In the genomic region with DNA sequence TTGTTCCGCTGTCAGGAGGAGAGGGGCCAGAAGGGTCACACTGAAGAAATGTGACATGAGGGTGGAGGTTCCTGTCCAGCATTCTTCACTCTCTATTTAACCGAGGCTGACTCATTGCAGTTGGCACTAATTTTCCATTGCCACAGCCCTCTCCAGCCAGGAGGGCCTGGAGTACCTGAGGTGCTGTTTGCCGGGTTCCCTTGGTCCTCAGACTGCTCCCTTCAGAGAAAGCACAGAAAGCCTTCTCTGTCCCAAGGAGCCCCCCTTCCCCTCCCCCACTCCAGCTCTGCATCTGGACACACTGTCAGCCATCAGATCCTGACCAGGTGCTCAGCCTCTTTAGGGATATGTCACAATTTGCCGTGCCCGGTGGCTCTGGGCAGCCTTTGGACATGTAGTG, we compare ENCODE assay signal across 15 cellular contexts. TPM values are rescaled to one million over a fixed set of nuclear protein-coding genes. Genes with fewer than 3 reads are reported as not detected.
DNase-seq lines count a peak whose midpoint lies in the region; ATAC-seq, FAIRE-seq and TF ChIP-seq lines count a peak whose summit lies in the region.
"Had no signal": no experiment of that assay in that cellular context is flagged by ENCODE, and none has a peak within 500 bp of the region (broad histone marks: within the 10 kb centered on the region; RNA-seq: fewer than 3 reads in every experiment).

No MANE protein-coding gene starts in this region.

- H3K9ac ChIP-seq in kidney (ENCODE audit: low read length in 2 of 2): peak overlapping the region in 1 of 2 donors; percentile 37

- FAIRE-seq in bronchial epithelial cell (lab: Jason Lieb, UNC) (no peak), kidney (lab: Jason Lieb, UNC) (no peak)

- ATAC-seq in GM19397 (IDR thresholded peaks at IDR 0.05; ENCODE audit: unreplicated experiment): no peak
- ATAC-seq in HG03439 (IDR thresholded peaks at IDR 0.05; ENCODE audit: unreplicated experiment): no peak

- H3K4me1 ChIP-seq in kidney (ENCODE audit: control insufficient read depth in 1 of 2, insufficient read depth in 1 of 2, low read depth in 1 of 2, low read length in 2 of 2): peaks cover 30 to 59% of the 10 kb centered on the region in 2 donors

- no peaks in the 10 kb centered on the region for H3K27me3 ChIP-seq in bronchial epithelial cell (ENCODE audit: control insufficient read depth, insufficient read depth, low read length)

- intact Hi-C loops in kidney (cut with DNase I): no loop called here

- no peaks in the 10 kb centered on the region for H3K9me3 ChIP-seq in kidney (ENCODE audit: control insufficient read depth in 1 of 2, low read length in 2 of 2)

- H3K36me3 ChIP-seq in bronchial epithelial cell (ENCODE audit: control insufficient read depth, insufficient read depth, low read length): peaks cover 2% of the 10 kb centered on the region
- H3K36me3 ChIP-seq in kidney (ENCODE audit: control insufficient read depth in 1 of 2, insufficient read depth in 2 of 2, low read length in 2 of 2): peaks cover 3 to 14% of the 10 kb centered on the region in 2 donors

- H3K27ac ChIP-seq in kidney (ENCODE audit: low read depth in 2 of 2, low read length in 2 of 2) (peak overlapping the region; percentile 88 to 91), skin epidermis (peak overlapping the region in 16 of 21 experiments; percentile 0 to 89 (median 83))
- H3K27ac ChIP-seq: SK-N-MC had no signal

- H3K4me3 ChIP-seq in bronchial epithelial cell (ENCODE audit: low read depth, low read length): no peak overlapping the region
- peak overlapping the region in 1 of 2 donors; percentile 7 for H3K4me3 ChIP-seq in kidney (ENCODE audit: low read length in 2 of 2)
- no peak overlapping the region for H3K4me3 ChIP-seq in skin epidermis
- H3K4me3 ChIP-seq: coronary artery, SK-N-MC had no signal

- TF ChIP-seq CTCF in bronchial epithelial cell (IDR thresholded peaks at IDR 0.05; ENCODE audit: insufficient read depth, low read length, severe bottlenecking) (no peak), kidney (IDR thresholded peaks at IDR 0.05; ENCODE audit: borderline replicate concordance, extremely low read depth, insufficient read depth) (no peak)

- peak; percentile 61 for DNase-seq in HT-29 (ENCODE audit: low spot score)
- DNase-seq in bronchial epithelial cell (ENCODE audit: low read depth): peak; percentile 75
- DNase-seq in kidney: peak; percentile 79
- no peak for DNase-seq in NCI-H748 treated with DMSO at 0.1 percent for 48 hours (lab: John Stamatoyannopoulos, UW)
- DNase-seq in amniotic stem cell (lab: John Stamatoyannopoulos, UW): no peak
- DNase-seq: activated naive CD4-positive, alpha-beta T cell; CD4-positive, alpha-beta memory T cell; MV-4-11; NCI-H524; stimulated activated CD4-positive, alpha-beta T cell treated with anti-CD3 and anti-CD28 coated beads, Interleukin-4, amount 100 ng/mL, for 1 hour had no signal

RNA-seq across cellular contexts. Expression of a gene that starts 3.1 kb away (rescaled TPM):
- total RNA-seq in HT-29 (2014; rRNA removed; shearing (Covaris generic)): 0.31 TPM in 1 of 2 replicates, not detected in the other
- total RNA-seq in bronchial epithelial cell (not detected in 2 replicates), kidney (not detected)
- not detected for polyA plus RNA-seq in kidney (ENCODE audit: insufficient read depth, low read depth, low replicate concordance)
- polyA plus RNA-seq: CD4-positive, alpha-beta memory T cell had no signal

RNA-seq across cellular contexts. Expression of a gene that starts 32.5 kb away (rescaled TPM):
- 90.3 and 115 TPM in 2 replicates for total RNA-seq in HT-29 (2014; rRNA removed; shearing (Covaris generic))
- total RNA-seq in bronchial epithelial cell (142 and 193 TPM in 2 replicates), kidney (1,010 TPM)
- 559 TPM for polyA plus RNA-seq in kidney (ENCODE audit: insufficient read depth, low read depth, low replicate concordance)

Comparison
In these comparisons a context has a peak if more than half of its experiments do, and no peak if none do; other contexts are left out.
1. DNase-seq: peak in HT-29 (single experiment), bronchial epithelial cell (single experiment) and kidney (single experiment); none in NCI-H748 treated with DMSO at 0.1 percent for 48 hours (single experiment) and amniotic stem cell (single experiment).